Comparison of ENCODE assay signal across 1 cellular context in the genomic region with DNA sequence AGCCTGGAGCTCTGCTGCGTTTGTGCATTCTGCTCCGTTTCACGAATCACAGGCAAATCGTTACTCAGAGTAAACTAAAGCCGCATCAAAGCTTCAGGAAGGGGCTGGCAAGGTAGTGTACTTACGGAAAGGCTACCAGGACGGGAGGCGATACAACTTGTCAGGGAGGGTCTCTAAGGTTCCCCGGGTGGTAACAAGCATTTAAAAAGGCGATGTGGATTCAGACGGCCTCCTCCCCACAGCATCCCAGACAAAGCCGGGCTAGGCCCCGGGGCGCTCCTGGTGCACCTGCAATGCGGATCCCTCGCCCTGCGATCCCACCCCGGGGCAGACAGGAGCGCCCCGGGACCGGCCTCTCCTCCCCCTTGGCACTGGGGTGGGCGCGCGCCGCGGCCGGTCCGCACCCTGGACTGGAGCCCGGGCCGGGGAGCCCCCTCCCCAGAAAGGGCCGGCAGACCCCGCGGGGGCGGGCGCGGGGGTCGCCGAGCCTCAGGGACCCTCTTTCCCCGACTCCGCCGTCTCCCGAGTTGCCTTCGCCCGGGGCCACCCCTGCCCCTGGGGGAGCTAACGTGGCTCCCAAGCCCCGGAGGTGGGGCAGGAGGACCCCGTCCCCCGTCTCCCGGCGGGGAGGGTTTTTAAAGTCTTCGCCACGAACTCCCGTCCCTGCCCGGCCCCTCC.
TF ChIP-seq lines count a peak whose summit lies in the region.

No MANE protein-coding gene starts in this region.

TF ChIP-seq in HepG2, 621 proteins besides CTCF, POLR2A, EP300 and RAD21 (continued from another document and continues in another):
- TF ChIP-seq, protein P1, sequence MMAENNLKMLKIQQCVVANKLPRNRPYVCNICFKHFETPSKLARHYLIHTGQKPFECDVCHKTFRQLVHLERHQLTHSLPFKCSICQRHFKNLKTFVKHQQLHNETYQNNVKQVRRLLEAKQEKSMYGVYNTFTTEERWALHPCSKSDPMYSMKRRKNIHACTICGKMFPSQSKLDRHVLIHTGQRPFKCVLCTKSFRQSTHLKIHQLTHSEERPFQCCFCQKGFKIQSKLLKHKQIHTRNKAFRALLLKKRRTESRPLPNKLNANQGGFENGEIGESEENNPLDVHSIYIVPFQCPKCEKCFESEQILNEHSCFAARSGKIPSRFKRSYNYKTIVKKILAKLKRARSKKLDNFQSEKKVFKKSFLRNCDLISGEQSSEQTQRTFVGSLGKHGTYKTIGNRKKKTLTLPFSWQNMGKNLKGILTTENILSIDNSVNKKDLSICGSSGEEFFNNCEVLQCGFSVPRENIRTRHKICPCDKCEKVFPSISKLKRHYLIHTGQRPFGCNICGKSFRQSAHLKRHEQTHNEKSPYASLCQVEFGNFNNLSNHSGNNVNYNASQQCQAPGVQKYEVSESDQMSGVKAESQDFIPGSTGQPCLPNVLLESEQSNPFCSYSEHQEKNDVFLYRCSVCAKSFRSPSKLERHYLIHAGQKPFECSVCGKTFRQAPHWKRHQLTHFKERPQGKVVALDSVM (CRISPR knock-in tag; IDR thresholded peaks at IDR 0.05), result no peak
- no peak for TF ChIP-seq SOX13 (IDR thresholded peaks at IDR 0.05)
- peak in 1 of 2 experiments; percentile 17; a peak in 1 of 4 replicates for TF ChIP-seq SOX13 (CRISPR knock-in tag; conservative IDR thresholded peaks at IDR 0.05 in 1 of 2, IDR thresholded peaks at IDR 0.05 in 1 of 2)
- TF ChIP-seq WIZ (CRISPR knock-in tag; IDR thresholded peaks at IDR 0.05), result no peak
- peak; percentile 49; the same call in 1 of the 2 replicates for TF ChIP-seq PHF8 (CRISPR knock-in tag; IDR thresholded peaks at IDR 0.05)
- TF ChIP-seq RBFOX2 (IDR thresholded peaks at IDR 0.05; ENCODE audit: low read depth, low read length), result peak; percentile 43; the same call in 1 of the 2 replicates
- 0 out of 2 replicates have a peak, but pooled peaks have one; percentile 3 for TF ChIP-seq SPEN (CRISPR knock-in tag; IDR thresholded peaks at IDR 0.05; ENCODE audit: low read depth)
- 0 out of 2 replicates have a peak, but pooled peaks have one; percentile 28 for TF ChIP-seq BRD4 (CRISPR knock-in tag; IDR thresholded peaks at IDR 0.05)
- no peak for TF ChIP-seq ZNF761 (CRISPR knock-in tag; conservative IDR thresholded peaks at IDR 0.05)
- TF ChIP-seq, protein P2, sequence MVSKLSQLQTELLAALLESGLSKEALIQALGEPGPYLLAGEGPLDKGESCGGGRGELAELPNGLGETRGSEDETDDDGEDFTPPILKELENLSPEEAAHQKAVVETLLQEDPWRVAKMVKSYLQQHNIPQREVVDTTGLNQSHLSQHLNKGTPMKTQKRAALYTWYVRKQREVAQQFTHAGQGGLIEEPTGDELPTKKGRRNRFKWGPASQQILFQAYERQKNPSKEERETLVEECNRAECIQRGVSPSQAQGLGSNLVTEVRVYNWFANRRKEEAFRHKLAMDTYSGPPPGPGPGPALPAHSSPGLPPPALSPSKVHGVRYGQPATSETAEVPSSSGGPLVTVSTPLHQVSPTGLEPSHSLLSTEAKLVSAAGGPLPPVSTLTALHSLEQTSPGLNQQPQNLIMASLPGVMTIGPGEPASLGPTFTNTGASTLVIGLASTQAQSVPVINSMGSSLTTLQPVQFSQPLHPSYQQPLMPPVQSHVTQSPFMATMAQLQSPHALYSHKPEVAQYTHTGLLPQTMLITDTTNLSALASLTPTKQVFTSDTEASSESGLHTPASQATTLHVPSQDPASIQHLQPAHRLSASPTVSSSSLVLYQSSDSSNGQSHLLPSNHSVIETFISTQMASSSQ (IDR thresholded peaks at IDR 0.05; ENCODE audit: low read depth), result no peak
- TF ChIP-seq, protein P2 (CRISPR knock-in tag; IDR thresholded peaks at IDR 0.05; ENCODE audit: borderline replicate concordance), result no peak
- TF ChIP-seq, protein P3, sequence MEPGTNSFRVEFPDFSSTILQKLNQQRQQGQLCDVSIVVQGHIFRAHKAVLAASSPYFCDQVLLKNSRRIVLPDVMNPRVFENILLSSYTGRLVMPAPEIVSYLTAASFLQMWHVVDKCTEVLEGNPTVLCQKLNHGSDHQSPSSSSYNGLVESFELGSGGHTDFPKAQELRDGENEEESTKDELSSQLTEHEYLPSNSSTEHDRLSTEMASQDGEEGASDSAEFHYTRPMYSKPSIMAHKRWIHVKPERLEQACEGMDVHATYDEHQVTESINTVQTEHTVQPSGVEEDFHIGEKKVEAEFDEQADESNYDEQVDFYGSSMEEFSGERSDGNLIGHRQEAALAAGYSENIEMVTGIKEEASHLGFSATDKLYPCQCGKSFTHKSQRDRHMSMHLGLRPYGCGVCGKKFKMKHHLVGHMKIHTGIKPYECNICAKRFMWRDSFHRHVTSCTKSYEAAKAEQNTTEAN (CRISPR knock-in tag; conservative IDR thresholded peaks at IDR 0.05), result no peak
- 0 out of 2 replicates have a peak, but pooled peaks have one; percentile 26 for TF ChIP-seq ZNF605 (CRISPR knock-in tag; IDR thresholded peaks at IDR 0.05)
- no peak for TF ChIP-seq RFX5 (IDR thresholded peaks at IDR 0.05; ENCODE audit: low read depth, low read length)
- no peak for TF ChIP-seq HMGA1 (CRISPR knock-in tag; conservative IDR thresholded peaks at IDR 0.05)
- no peak for TF ChIP-seq SOX6 (IDR thresholded peaks at IDR 0.05)
- peak; percentile 24; the same call in 1 of the 2 replicates for TF ChIP-seq SOX6 (CRISPR knock-in tag; IDR thresholded peaks at IDR 0.05)
- 0 out of 2 replicates have a peak, but pooled peaks have one; percentile 3 for TF ChIP-seq SP4 (CRISPR knock-in tag; IDR thresholded peaks at IDR 0.05)
- TF ChIP-seq HDAC2 (CRISPR knock-in tag; IDR thresholded peaks at IDR 0.05), result 0 out of 2 replicates have a peak, but pooled peaks have one; percentile 33
- TF ChIP-seq, protein P4, sequence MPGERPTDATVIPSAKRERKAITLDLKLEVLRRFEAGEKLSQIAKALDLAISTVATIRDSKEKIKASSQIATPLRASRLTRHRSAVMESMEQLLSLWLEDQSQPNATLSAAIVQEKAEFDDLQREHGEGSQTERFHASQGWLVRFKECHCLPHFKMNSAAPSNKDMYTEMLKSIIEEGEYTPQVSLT (CRISPR knock-in tag; IDR thresholded peaks at IDR 0.05; ENCODE audit: borderline replicate concordance, low read depth), result no peak; the same call in 1 of the 2 replicates
- no peak for TF ChIP-seq SCMH1 (CRISPR knock-in tag; IDR thresholded peaks at IDR 0.05; ENCODE audit: borderline replicate concordance)
- TF ChIP-seq ZFYVE20 (CRISPR knock-in tag; IDR thresholded peaks at IDR 0.05; ENCODE audit: borderline replicate concordance, low read depth), result no peak
- peak; percentile 32; the same call in 1 of the 2 replicates for TF ChIP-seq PITX1 (CRISPR knock-in tag; IDR thresholded peaks at IDR 0.05)
- peak; percentile 34; the same call in 1 of the 2 replicates for TF ChIP-seq POLR2G (IDR thresholded peaks at IDR 0.05; ENCODE audit: low read depth, low read length)
- TF ChIP-seq, protein P5, sequence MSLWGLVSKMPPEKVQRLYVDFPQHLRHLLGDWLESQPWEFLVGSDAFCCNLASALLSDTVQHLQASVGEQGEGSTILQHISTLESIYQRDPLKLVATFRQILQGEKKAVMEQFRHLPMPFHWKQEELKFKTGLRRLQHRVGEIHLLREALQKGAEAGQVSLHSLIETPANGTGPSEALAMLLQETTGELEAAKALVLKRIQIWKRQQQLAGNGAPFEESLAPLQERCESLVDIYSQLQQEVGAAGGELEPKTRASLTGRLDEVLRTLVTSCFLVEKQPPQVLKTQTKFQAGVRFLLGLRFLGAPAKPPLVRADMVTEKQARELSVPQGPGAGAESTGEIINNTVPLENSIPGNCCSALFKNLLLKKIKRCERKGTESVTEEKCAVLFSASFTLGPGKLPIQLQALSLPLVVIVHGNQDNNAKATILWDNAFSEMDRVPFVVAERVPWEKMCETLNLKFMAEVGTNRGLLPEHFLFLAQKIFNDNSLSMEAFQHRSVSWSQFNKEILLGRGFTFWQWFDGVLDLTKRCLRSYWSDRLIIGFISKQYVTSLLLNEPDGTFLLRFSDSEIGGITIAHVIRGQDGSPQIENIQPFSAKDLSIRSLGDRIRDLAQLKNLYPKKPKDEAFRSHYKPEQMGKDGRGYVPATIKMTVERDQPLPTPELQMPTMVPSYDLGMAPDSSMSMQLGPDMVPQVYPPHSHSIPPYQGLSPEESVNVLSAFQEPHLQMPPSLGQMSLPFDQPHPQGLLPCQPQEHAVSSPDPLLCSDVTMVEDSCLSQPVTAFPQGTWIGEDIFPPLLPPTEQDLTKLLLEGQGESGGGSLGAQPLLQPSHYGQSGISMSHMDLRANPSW (CRISPR knock-in tag; IDR thresholded peaks at IDR 0.05; ENCODE audit: borderline replicate concordance), result no peak
- TF ChIP-seq, protein P6, sequence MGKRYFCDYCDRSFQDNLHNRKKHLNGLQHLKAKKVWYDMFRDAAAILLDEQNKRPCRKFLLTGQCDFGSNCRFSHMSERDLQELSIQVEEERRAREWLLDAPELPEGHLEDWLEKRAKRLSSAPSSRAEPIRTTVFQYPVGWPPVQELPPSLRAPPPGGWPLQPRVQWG (CRISPR knock-in tag; IDR thresholded peaks at IDR 0.05; ENCODE audit: borderline replicate concordance, low read depth), result no peak
- TF ChIP-seq ZNF101 (CRISPR knock-in tag; IDR thresholded peaks at IDR 0.05; ENCODE audit: borderline replicate concordance, low read depth), result no peak
- peak; percentile 39; the same call in 1 of the 2 replicates for TF ChIP-seq IRF2 (CRISPR knock-in tag; IDR thresholded peaks at IDR 0.05)
- TF ChIP-seq, protein P7, sequence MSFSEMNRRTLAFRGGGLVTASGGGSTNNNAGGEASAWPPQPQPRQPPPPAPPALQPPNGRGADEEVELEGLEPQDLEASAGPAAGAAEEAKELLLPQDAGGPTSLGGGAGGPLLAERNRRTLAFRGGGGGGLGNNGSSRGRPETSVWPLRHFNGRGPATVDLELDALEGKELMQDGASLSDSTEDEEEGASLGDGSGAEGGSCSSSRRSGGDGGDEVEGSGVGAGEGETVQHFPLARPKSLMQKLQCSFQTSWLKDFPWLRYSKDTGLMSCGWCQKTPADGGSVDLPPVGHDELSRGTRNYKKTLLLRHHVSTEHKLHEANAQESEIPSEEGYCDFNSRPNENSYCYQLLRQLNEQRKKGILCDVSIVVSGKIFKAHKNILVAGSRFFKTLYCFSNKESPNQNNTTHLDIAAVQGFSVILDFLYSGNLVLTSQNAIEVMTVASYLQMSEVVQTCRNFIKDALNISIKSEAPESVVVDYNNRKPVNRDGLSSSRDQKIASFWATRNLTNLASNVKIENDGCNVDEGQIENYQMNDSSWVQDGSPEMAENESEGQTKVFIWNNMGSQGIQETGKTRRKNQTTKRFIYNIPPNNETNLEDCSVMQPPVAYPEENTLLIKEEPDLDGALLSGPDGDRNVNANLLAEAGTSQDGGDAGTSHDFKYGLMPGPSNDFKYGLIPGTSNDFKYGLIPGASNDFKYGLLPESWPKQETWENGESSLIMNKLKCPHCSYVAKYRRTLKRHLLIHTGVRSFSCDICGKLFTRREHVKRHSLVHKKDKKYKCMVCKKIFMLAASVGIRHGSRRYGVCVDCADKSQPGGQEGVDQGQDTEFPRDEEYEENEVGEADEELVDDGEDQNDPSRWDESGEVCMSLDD (CRISPR knock-in tag; IDR thresholded peaks at IDR 0.05; ENCODE audit: borderline replicate concordance), result 0 out of 2 replicates have a peak, but pooled peaks have one; percentile 31
- no peak for TF ChIP-seq NFIB (CRISPR knock-in tag; IDR thresholded peaks at IDR 0.05; ENCODE audit: borderline replicate concordance)
- TF ChIP-seq, protein P8, sequence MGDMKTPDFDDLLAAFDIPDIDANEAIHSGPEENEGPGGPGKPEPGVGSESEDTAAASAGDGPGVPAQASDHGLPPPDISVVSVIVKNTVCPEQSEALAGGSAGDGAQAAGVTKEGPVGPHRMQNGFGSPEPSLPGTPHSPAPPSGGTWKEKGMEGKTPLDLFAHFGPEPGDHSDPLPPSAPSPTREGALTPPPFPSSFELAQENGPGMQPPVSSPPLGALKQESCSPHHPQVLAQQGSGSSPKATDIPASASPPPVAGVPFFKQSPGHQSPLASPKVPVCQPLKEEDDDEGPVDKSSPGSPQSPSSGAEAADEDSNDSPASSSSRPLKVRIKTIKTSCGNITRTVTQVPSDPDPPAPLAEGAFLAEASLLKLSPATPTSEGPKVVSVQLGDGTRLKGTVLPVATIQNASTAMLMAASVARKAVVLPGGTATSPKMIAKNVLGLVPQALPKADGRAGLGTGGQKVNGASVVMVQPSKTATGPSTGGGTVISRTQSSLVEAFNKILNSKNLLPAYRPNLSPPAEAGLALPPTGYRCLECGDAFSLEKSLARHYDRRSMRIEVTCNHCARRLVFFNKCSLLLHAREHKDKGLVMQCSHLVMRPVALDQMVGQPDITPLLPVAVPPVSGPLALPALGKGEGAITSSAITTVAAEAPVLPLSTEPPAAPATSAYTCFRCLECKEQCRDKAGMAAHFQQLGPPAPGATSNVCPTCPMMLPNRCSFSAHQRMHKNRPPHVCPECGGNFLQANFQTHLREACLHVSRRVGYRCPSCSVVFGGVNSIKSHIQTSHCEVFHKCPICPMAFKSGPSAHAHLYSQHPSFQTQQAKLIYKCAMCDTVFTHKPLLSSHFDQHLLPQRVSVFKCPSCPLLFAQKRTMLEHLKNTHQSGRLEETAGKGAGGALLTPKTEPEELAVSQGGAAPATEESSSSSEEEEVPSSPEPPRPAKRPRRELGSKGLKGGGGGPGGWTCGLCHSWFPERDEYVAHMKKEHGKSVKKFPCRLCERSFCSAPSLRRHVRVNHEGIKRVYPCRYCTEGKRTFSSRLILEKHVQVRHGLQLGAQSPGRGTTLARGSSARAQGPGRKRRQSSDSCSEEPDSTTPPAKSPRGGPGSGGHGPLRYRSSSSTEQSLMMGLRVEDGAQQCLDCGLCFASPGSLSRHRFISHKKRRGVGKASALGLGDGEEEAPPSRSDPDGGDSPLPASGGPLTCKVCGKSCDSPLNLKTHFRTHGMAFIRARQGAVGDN (CRISPR knock-in tag; IDR thresholded peaks at IDR 0.05), result peak; percentile 8; the same call in 1 of the 2 replicates
- 0 out of 2 replicates have a peak, but pooled peaks have one; percentile 40 for TF ChIP-seq ZNF782 (CRISPR knock-in tag; IDR thresholded peaks at IDR 0.05; ENCODE audit: borderline replicate concordance)
- TF ChIP-seq ZFX (CRISPR knock-in tag; IDR thresholded peaks at IDR 0.05; ENCODE audit: low read depth), result peak; percentile 81
- TF ChIP-seq ZNF292 (CRISPR knock-in tag; IDR thresholded peaks at IDR 0.05; ENCODE audit: borderline replicate concordance, low read depth), result peak; percentile 73; the same call in 1 of the 2 replicates
- no peak for TF ChIP-seq SMC3 (IDR thresholded peaks at IDR 0.05; ENCODE audit: low read length)
- no peak for TF ChIP-seq HNRNPK (IDR thresholded peaks at IDR 0.05; ENCODE audit: low read depth, low read length, poor library complexity, severe bottlenecking)
- no peak for TF ChIP-seq GATAD2A (CRISPR knock-in tag; IDR thresholded peaks at IDR 0.05)
- 0 out of 2 replicates have a peak, but pooled peaks have one; percentile 20 for TF ChIP-seq YEATS4 (CRISPR knock-in tag; IDR thresholded peaks at IDR 0.05; ENCODE audit: borderline replicate concordance)
